1 cellular context compared by ENCODE assay signal in the genomic region with DNA sequence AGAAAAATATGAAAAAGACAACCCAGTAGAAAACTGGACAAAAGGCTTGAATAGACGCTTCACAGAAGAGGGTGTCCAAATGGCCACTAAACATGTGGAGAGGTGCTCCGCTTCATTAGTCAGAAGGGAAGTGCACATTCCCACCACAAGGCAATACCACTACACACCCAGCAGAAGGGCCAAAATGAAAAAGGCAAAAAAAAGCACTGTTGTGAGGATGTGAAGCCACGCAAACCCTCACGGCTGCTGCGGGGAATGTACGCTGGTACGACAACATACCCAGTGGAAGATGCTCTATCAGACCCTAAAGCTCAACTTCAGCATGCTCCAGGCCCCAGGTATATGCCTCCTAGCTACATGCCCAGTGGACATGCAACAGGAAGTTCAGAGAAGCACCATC.
TF ChIP-seq lines count a peak whose summit lies in the region.

No MANE protein-coding gene starts in this region.

TF ChIP-seq in A549, 52 proteins besides CTCF, POLR2A, EP300 and RAD21:
- TF ChIP-seq HOXB13 (CRISPR knock-in tag; IDR thresholded peaks at IDR 0.05; ENCODE audit: low read depth) (no peak), SMC3 (IDR thresholded peaks at IDR 0.05) (no peak), NR3C1 (IDR thresholded peaks at IDR 0.05) (no peak), NFE2L2 (conservative IDR thresholded peaks at IDR 0.05; ENCODE audit: low read length) (no peak), RCOR1 (IDR thresholded peaks at IDR 0.05; ENCODE audit: low read depth, low read length) (no peak), MAFK (IDR thresholded peaks at IDR 0.05; ENCODE audit: partially characterized antibody) (no peak), PHF8 (IDR thresholded peaks at IDR 0.05; ENCODE audit: borderline replicate concordance, low read depth) (no peak), MAZ (IDR thresholded peaks at IDR 0.05; ENCODE audit: borderline replicate concordance, low read depth, low read length) (no peak)
- TF ChIP-seq, protein P1, sequence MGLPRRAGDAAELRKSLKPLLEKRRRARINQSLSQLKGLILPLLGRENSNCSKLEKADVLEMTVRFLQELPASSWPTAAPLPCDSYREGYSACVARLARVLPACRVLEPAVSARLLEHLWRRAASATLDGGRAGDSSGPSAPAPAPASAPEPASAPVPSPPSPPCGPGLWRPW (IDR thresholded peaks at IDR 0.05) = no peak
TF ChIP-seq in A549: peak in this region for 0.
